Comparison of ENCODE assay signal across 2 cellular contexts in the genomic region with DNA sequence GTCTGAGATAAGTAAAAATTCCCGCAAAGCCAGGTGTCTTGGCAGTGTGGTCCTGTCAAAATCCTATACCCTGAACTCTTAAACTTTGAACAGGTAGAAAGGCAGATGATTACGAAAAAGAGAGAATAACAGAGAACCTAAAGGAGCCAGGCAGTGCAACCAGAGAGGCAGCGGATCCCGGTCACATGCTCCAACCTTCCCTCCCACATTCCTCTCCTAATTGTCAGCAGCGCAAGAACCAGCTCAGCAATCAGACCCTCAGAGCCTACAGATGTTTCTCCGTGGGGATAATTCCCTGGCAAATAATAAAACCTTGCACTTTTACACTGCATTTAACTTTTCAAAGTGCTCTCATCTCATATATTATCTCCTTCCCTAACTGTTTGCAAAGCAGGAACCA.
TF ChIP-seq lines count a peak whose summit lies in the region.

No MANE protein-coding gene starts in this region.

TF ChIP-seq in SK-N-SH, 30 proteins besides CTCF, POLR2A, EP300 and RAD21 (continued from another document):
- TF ChIP-seq MXI1 (IDR thresholded peaks at IDR 0.05; ENCODE audit: low read depth, low read length) (no peak), NRF1 (IDR thresholded peaks at IDR 0.05; ENCODE audit: low read depth, low read length) (no peak)
- TF ChIP-seq, protein P1, sequence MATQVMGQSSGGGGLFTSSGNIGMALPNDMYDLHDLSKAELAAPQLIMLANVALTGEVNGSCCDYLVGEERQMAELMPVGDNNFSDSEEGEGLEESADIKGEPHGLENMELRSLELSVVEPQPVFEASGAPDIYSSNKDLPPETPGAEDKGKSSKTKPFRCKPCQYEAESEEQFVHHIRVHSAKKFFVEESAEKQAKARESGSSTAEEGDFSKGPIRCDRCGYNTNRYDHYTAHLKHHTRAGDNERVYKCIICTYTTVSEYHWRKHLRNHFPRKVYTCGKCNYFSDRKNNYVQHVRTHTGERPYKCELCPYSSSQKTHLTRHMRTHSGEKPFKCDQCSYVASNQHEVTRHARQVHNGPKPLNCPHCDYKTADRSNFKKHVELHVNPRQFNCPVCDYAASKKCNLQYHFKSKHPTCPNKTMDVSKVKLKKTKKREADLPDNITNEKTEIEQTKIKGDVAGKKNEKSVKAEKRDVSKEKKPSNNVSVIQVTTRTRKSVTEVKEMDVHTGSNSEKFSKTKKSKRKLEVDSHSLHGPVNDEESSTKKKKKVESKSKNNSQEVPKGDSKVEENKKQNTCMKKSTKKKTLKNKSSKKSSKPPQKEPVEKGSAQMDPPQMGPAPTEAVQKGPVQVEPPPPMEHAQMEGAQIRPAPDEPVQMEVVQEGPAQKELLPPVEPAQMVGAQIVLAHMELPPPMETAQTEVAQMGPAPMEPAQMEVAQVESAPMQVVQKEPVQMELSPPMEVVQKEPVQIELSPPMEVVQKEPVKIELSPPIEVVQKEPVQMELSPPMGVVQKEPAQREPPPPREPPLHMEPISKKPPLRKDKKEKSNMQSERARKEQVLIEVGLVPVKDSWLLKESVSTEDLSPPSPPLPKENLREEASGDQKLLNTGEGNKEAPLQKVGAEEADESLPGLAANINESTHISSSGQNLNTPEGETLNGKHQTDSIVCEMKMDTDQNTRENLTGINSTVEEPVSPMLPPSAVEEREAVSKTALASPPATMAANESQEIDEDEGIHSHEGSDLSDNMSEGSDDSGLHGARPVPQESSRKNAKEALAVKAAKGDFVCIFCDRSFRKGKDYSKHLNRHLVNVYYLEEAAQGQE (IDR thresholded peaks at IDR 0.05; ENCODE audit: low read depth, low read length), result no peak

TF ChIP-seq in SK-N-SH treated with all-trans-retinoic acid at 6 μM for 48 hours, 23 proteins besides CTCF, POLR2A, EP300 and RAD21 (continued from another document):
- TF ChIP-seq, protein P2, sequence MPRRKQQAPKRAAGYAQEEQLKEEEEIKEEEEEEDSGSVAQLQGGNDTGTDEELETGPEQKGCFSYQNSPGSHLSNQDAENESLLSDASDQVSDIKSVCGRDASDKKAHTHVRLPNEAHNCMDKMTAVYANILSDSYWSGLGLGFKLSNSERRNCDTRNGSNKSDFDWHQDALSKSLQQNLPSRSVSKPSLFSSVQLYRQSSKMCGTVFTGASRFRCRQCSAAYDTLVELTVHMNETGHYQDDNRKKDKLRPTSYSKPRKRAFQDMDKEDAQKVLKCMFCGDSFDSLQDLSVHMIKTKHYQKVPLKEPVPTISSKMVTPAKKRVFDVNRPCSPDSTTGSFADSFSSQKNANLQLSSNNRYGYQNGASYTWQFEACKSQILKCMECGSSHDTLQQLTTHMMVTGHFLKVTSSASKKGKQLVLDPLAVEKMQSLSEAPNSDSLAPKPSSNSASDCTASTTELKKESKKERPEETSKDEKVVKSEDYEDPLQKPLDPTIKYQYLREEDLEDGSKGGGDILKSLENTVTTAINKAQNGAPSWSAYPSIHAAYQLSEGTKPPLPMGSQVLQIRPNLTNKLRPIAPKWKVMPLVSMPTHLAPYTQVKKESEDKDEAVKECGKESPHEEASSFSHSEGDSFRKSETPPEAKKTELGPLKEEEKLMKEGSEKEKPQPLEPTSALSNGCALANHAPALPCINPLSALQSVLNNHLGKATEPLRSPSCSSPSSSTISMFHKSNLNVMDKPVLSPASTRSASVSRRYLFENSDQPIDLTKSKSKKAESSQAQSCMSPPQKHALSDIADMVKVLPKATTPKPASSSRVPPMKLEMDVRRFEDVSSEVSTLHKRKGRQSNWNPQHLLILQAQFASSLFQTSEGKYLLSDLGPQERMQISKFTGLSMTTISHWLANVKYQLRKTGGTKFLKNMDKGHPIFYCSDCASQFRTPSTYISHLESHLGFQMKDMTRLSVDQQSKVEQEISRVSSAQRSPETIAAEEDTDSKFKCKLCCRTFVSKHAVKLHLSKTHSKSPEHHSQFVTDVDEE (CRISPR knock-in tag; IDR thresholded peaks at IDR 0.05), result no peak
- TF ChIP-seq GLIS3 (CRISPR knock-in tag; IDR thresholded peaks at IDR 0.05) (no peak), OSR1 (CRISPR knock-in tag; IDR thresholded peaks at IDR 0.05) (no peak), ZNF8 (CRISPR knock-in tag; IDR thresholded peaks at IDR 0.05) (no peak), RARB (CRISPR knock-in tag; IDR thresholded peaks at IDR 0.05) (no peak), TOX (CRISPR knock-in tag; IDR thresholded peaks at IDR 0.05; ENCODE audit: borderline replicate concordance) (no peak), BACH2 (CRISPR knock-in tag; IDR thresholded peaks at IDR 0.05; ENCODE audit: borderline replicate concordance) (no peak), ARNTL (CRISPR knock-in tag; IDR thresholded peaks at IDR 0.05; ENCODE audit: borderline replicate concordance, low read depth) (no peak), ZNF565 (CRISPR knock-in tag; conservative IDR thresholded peaks at IDR 0.05; ENCODE audit: low read depth) (no peak), ZFP3 (CRISPR knock-in tag; IDR thresholded peaks at IDR 0.05) (no peak), ZFP30 (CRISPR knock-in tag; IDR thresholded peaks at IDR 0.05) (no peak)
- TF ChIP-seq, protein P3, sequence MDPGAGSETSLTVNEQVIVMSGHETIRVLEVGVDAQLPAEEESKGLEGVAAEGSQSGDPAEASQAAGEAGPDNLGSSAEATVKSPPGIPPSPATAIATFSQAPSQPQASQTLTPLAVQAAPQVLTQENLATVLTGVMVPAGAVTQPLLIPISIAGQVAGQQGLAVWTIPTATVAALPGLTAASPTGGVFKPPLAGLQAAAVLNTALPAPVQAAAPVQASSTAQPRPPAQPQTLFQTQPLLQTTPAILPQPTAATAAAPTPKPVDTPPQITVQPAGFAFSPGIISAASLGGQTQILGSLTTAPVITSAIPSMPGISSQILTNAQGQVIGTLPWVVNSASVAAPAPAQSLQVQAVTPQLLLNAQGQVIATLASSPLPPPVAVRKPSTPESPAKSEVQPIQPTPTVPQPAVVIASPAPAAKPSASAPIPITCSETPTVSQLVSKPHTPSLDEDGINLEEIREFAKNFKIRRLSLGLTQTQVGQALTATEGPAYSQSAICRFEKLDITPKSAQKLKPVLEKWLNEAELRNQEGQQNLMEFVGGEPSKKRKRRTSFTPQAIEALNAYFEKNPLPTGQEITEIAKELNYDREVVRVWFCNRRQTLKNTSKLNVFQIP (CRISPR knock-in tag; IDR thresholded peaks at IDR 0.05; ENCODE audit: borderline replicate concordance, low read depth), result no peak
